21 cellular contexts compared by ENCODE assay signal in the genomic region with DNA sequence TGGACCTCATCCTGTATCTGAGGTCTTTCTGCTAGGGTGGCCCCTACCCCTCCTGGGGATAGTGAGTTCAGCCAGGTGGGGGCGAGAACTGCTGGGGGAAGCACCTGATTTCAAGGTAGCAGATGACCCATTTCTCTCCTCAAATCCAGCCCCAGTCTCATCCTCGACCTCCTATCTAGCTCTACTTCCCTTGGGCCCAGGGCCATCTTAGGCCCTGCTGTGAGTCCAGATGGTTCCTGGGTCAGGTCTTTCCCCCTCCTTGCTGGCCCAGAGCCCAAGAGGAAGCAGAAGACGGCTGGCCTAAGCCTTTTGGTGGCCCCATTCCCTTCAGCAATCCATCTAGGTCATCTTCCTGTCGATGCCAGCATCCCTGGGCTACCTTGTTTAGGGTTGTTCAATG. TPM values are rescaled to one million over a fixed set of nuclear protein-coding genes. Genes with fewer than 3 reads are reported as not detected.
DNase-seq lines count a peak whose midpoint lies in the region; ATAC-seq, FAIRE-seq and TF ChIP-seq lines count a peak whose summit lies in the region.
"Had no signal": no experiment of that assay in that cellular context is flagged by ENCODE, and none has a peak within 500 bp of the region (broad histone marks: within the 10 kb centered on the region; RNA-seq: fewer than 3 reads in every experiment).

No MANE protein-coding gene starts in this region.

- no peaks in the 10 kb centered on the region for H3K9me3 Mint-ChIP-seq in progenitor cell of endocrine pancreas (ENCODE audit: low read depth)
- no peaks in the 10 kb centered on the region for H3K9me3 Mint-ChIP-seq in stimulated activated memory B cell treated with anti-CD40 and anti-IgM and Interleukin-4, amounts not matched to agents 10 μg/mL and 1 μg/mL and 100 μg/mL, for 72 hours
- H3K9me3 Mint-ChIP-seq: activated naive CD8-positive, alpha-beta T cell treated with anti-CD3 and anti-CD28 coated beads, Interleukin-2, amount 50 U/mL, for 24 hours had no signal

- H3K9me3 ChIP-seq in kidney (ENCODE audit: control insufficient read depth in 1 of 2, low read length in 2 of 2): no peaks in the 10 kb centered on the region
- H3K9me3 ChIP-seq: BE2C, heart left ventricle, vagina had no signal

- TF ChIP-seq CTCF in kidney (IDR thresholded peaks at IDR 0.05; ENCODE audit: borderline replicate concordance, extremely low read depth, insufficient read depth) (no peak), progenitor cell of endocrine pancreas (IDR thresholded peaks at IDR 0.05; ENCODE audit: unreplicated experiment) (no peak)

- FAIRE-seq in GM12891 (lab: Jason Lieb, UNC) (peak; percentile 9), kidney (lab: Jason Lieb, UNC) (no peak)

- H3K4me3 Mint-ChIP-seq in progenitor cell of endocrine pancreas (ENCODE audit: low read depth): no peak overlapping the region
- no peak overlapping the region for H3K4me3 Mint-ChIP-seq in stimulated activated memory B cell treated with anti-CD40 and anti-IgM and Interleukin-4, amounts not matched to agents 10 μg/mL and 1 μg/mL and 100 μg/mL, for 72 hours
- H3K4me3 Mint-ChIP-seq: activated naive CD8-positive, alpha-beta T cell treated with anti-CD3 and anti-CD28 coated beads, Interleukin-2, amount 50 U/mL, for 24 hours had no signal

- peaks cover 21% of the 10 kb centered on the region for H3K36me3 Mint-ChIP-seq in progenitor cell of endocrine pancreas (ENCODE audit: insufficient read depth)
- peaks cover 31% of the 10 kb centered on the region for H3K36me3 Mint-ChIP-seq in stimulated activated memory B cell treated with anti-CD40 and anti-IgM and Interleukin-4, amounts not matched to agents 10 μg/mL and 1 μg/mL and 100 μg/mL, for 72 hours

- H3K4me3 ChIP-seq in kidney (ENCODE audit: low read length in 2 of 2): no peak overlapping the region
- H3K4me3 ChIP-seq: heart left ventricle, lung, vagina had no signal

- TF ChIP-seq POLR2A in GM12891 (IDR thresholded peaks at IDR 0.05; ENCODE audit: low read depth, low read length): no peak

- peaks cover 28% of the 10 kb centered on the region for H3K4me1 Mint-ChIP-seq in progenitor cell of endocrine pancreas (ENCODE audit: low read depth)
- H3K4me1 Mint-ChIP-seq in stimulated activated memory B cell treated with anti-CD40 and anti-IgM and Interleukin-4, amounts not matched to agents 10 μg/mL and 1 μg/mL and 100 μg/mL, for 72 hours: peaks cover 41% of the 10 kb centered on the region

- H3K4me1 ChIP-seq in kidney (ENCODE audit: control insufficient read depth in 1 of 2, insufficient read depth in 1 of 2, low read depth in 1 of 2, low read length in 2 of 2): peaks cover 0 to 20% of the 10 kb centered on the region in 2 donors
- H3K4me1 ChIP-seq: BE2C had no signal

- ATAC-seq in stimulated activated memory B cell treated with anti-CD40 and anti-IgM and Interleukin-4, amounts not matched to agents 10 μg/mL and 1 μg/mL and 100 μg/mL, for 72 hours: no peak
- ATAC-seq: activated naive CD8-positive, alpha-beta T cell treated with anti-CD3 and anti-CD28 coated beads, Interleukin-2, amount 50 U/mL, for 24 hours; HCT116; heart left ventricle; Right ventricle myocardium inferior had no signal

- H3K9ac ChIP-seq in kidney (ENCODE audit: low read length in 2 of 2): no peak overlapping the region

- no peaks in the 10 kb centered on the region for H3K27me3 Mint-ChIP-seq in progenitor cell of endocrine pancreas
- no peaks in the 10 kb centered on the region for H3K27me3 Mint-ChIP-seq in stimulated activated memory B cell treated with anti-CD40 and anti-IgM and Interleukin-4, amounts not matched to agents 10 μg/mL and 1 μg/mL and 100 μg/mL, for 72 hours
- H3K27me3 Mint-ChIP-seq: activated naive CD8-positive, alpha-beta T cell treated with anti-CD3 and anti-CD28 coated beads, Interleukin-2, amount 50 U/mL, for 24 hours had no signal

- H3K27ac Mint-ChIP-seq in progenitor cell of endocrine pancreas: peak overlapping the region; percentile 54
- no peak overlapping the region for H3K27ac Mint-ChIP-seq in stimulated activated memory B cell treated with anti-CD40 and anti-IgM and Interleukin-4, amounts not matched to agents 10 μg/mL and 1 μg/mL and 100 μg/mL, for 72 hours
- H3K27ac Mint-ChIP-seq: activated naive CD8-positive, alpha-beta T cell treated with anti-CD3 and anti-CD28 coated beads, Interleukin-2, amount 50 U/mL, for 24 hours had no signal

- peak; percentile 10 for DNase-seq in activated T-cell treated with anti-CD3 and anti-CD28 coated beads, Interleukin-2, amount 50 U/mL, for 1 hour
- no peak for DNase-seq in activated T-cell treated with anti-CD3 and anti-CD28 coated beads, Interleukin-2, amount 50 U/mL, for 48 hours
- DNase-seq in GM12891 (ENCODE audit: insufficient read length, low spot score): no peak
- peak; percentile 41 for DNase-seq in kidney
- DNase-seq in progenitor cell of endocrine pancreas (ENCODE audit: low spot score, unreplicated experiment): no peak
- DNase-seq in NCI-H510A (lab: John Stamatoyannopoulos, UW): no peak
- no peak for DNase-seq in SW 1271 (lab: John Stamatoyannopoulos, UW)
- DNase-seq: activated naive CD8-positive, alpha-beta T cell treated with anti-CD3 and anti-CD28 coated beads, Interleukin-2, amount 50 U/mL, for 24 hours; BE2C; effector CD8-positive, alpha-beta T cell; heart left ventricle; NCI-H1092 treated with DMSO at 0.1 percent for 48 hours; NCI-H2029 treated with DMSO at 0.1 percent for 48 hours; NCI-H226; stimulated activated CD4-positive, alpha-beta T cell treated with anti-CD3 and anti-CD28 coated beads, Interleukin-4, amount 100 ng/mL, for 1 hour; stimulated activated naive CD4-positive, alpha-beta T cell had no signal

- H3K27ac ChIP-seq in kidney (ENCODE audit: low read depth in 2 of 2, low read length in 2 of 2): no peak overlapping the region
- H3K27ac ChIP-seq: heart left ventricle, vagina had no signal

- H3K36me3 ChIP-seq in kidney (ENCODE audit: control insufficient read depth in 1 of 2, insufficient read depth in 2 of 2, low read length in 2 of 2): peaks cover 13 to 31% of the 10 kb centered on the region in 2 donors

- intact Hi-C loops in kidney (cut with DNase I): no loop called here

TF ChIP-seq in GM12891, 5 proteins besides CTCF, POLR2A, EP300 and RAD21:
- no peak for TF ChIP-seq PAX5 (IDR thresholded peaks at IDR 0.05; ENCODE audit: insufficient read depth, low read length, severe bottlenecking)
- no peak for TF ChIP-seq POLR2AphosphoS5 (IDR thresholded peaks at IDR 0.05; ENCODE audit: low read depth, low read length)
- TF ChIP-seq POU2F2 (IDR thresholded peaks at IDR 0.05; ENCODE audit: low read depth, low read length): no peak
- TF ChIP-seq TAF1 (IDR thresholded peaks at IDR 0.05; ENCODE audit: low read depth, low read length): no peak
- TF ChIP-seq SPI1 (IDR thresholded peaks at IDR 0.05; ENCODE audit: low read depth, low read length): no peak

RNA-seq across cellular contexts. Expression of a gene that starts 3.3 kb away (rescaled TPM):
- 30.9 TPM for polyA plus RNA-seq in GM12891 (2012; ENCODE audit: low read depth, missing spikeins)
- total RNA-seq in kidney (96.1 TPM), progenitor cell of endocrine pancreas (236 and 253 TPM in 2 replicates)
- polyA plus RNA-seq in kidney (ENCODE audit: insufficient read depth, low read depth, low replicate concordance): 89.1 TPM

RNA-seq across cellular contexts. Expression of a gene that starts 11.1 kb away (rescaled TPM):
- 30.1 TPM for polyA plus RNA-seq in GM12891 (2012; ENCODE audit: low read depth, missing spikeins)
- total RNA-seq in kidney: 91.6 TPM
- polyA plus RNA-seq in kidney (ENCODE audit: insufficient read depth, low read depth, low replicate concordance): 30.9 TPM
- 267 and 277 TPM in 2 replicates for total RNA-seq in progenitor cell of endocrine pancreas

RNA-seq across cellular contexts. Expression of a gene that starts 28.1 kb away (rescaled TPM):
- polyA plus RNA-seq in GM12891 (2012; ENCODE audit: low read depth, missing spikeins): 126 TPM
- total RNA-seq in kidney: 218 TPM
- 155 TPM for polyA plus RNA-seq in kidney (ENCODE audit: insufficient read depth, low read depth, low replicate concordance)
- 524 and 538 TPM in 2 replicates for total RNA-seq in progenitor cell of endocrine pancreas

Comparison
In these comparisons a context has a peak if more than half of its experiments do, and no peak if none do; other contexts are left out.
1. DNase-seq: peak in activated T-cell treated with anti-CD3 and anti-CD28 coated beads, Interleukin-2, amount 50 U/mL, for 1 hour (single experiment) and kidney (single experiment); none in activated T-cell treated with anti-CD3 and anti-CD28 coated beads, Interleukin-2, amount 50 U/mL, for 48 hours (0 of 2), GM12891 (single experiment), progenitor cell of endocrine pancreas (single experiment), NCI-H510A (single experiment) and SW 1271 (0 of 2).